ENCODE assay signal across 16 cellular contexts in the genomic region with DNA sequence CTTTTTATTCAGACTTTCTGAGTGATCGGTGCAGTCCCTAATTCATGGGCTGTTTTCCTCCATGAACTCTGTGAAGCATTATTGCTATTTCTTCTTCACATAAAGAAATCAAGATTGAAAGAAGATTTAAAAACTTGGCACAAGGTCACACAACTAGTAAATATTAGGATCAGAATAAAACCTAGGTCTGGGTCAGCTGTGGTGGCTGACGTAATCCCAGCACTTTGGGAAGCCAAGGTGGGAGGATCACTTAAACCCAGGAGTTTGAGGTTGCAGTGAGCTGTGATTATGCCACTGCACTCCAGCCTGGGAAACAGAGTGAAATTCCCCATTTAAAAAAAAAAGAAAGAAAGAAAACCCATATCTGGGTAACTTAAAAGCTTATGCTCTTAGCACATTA. TPM values are rescaled to one million over a fixed set of nuclear protein-coding genes. Genes with fewer than 3 reads are reported as not detected.
DNase-seq lines count a peak whose midpoint lies in the region; ATAC-seq and TF ChIP-seq lines count a peak whose summit lies in the region.
"Had no signal": no experiment of that assay in that cellular context is flagged by ENCODE, and none has a peak within 500 bp of the region (broad histone marks: within the 10 kb centered on the region; RNA-seq: fewer than 3 reads in every experiment).

No MANE protein-coding gene starts in this region.

- peaks cover 21% of the 10 kb centered on the region for H3K27me3 Mint-ChIP-seq in activated CD8-positive, alpha-beta T cell treated with anti-CD3 and anti-CD28 coated beads, Interleukin-2, amount 10 ng/mL, durations not matched to agents 7 days and 5 days (ENCODE audit: low read depth)
- peaks cover 27% of the 10 kb centered on the region for H3K27me3 Mint-ChIP-seq in activated CD8-positive, alpha-beta T cell treated with anti-CD3 and anti-CD28 coated beads for 36 hours

- peaks cover 23% of the 10 kb centered on the region for H3K36me3 Mint-ChIP-seq in activated CD8-positive, alpha-beta T cell treated with anti-CD3 and anti-CD28 coated beads, Interleukin-2, amount 10 ng/mL, durations not matched to agents 7 days and 5 days (ENCODE audit: low read depth)
- peaks cover 3% of the 10 kb centered on the region for H3K36me3 Mint-ChIP-seq in activated CD8-positive, alpha-beta T cell treated with anti-CD3 and anti-CD28 coated beads for 36 hours (ENCODE audit: low read depth)

- no peak for TF ChIP-seq CTCF in activated CD8-positive, alpha-beta T cell treated with anti-CD3 and anti-CD28 coated beads for 36 hours (IDR thresholded peaks at IDR 0.05)
- TF ChIP-seq CTCF in WI38 (IDR thresholded peaks at IDR 0.05; ENCODE audit: low read depth, low read length), result no peak

- H3K9me3 ChIP-seq in iPS-15b (ENCODE audit: control insufficient read depth, insufficient read depth, low read length) (no peaks in the 10 kb centered on the region), skeletal muscle satellite cell (replicated peaks; ENCODE audit: low read length) (no peaks in the 10 kb centered on the region)
- H3K9me3 ChIP-seq: heart right ventricle had no signal

- POLR2A ChIA-PET in activated CD8-positive, alpha-beta T cell treated with anti-CD3 and anti-CD28 coated beads, Interleukin-2, amount 10 ng/mL, durations not matched to agents 7 days and 5 days (lab: Charles Lee), result no interaction called here
- POLR2A ChIA-PET in activated CD8-positive, alpha-beta T cell treated with anti-CD3 and anti-CD28 coated beads for 36 hours (lab: Charles Lee), result interaction anchor here (1.1 kb wide), 1 partner anchor 41 kb away, joined by 3 read pairs; the partner anchor contains the start of gene ZSCAN26

- DNase-seq in activated CD8-positive, alpha-beta T cell treated with anti-CD3 and anti-CD28 coated beads, Interleukin-2, amount 10 ng/mL, durations not matched to agents 7 days and 5 days, result no peak
- no peak for DNase-seq in activated CD8-positive, alpha-beta T cell treated with anti-CD3 and anti-CD28 coated beads for 36 hours
- DNase-seq in NCI-H2171 (lab: John Stamatoyannopoulos, UW) (no peak), GM19240 (ENCODE audit: insufficient read length, low spot score) (no peak)
- DNase-seq: 8988T; COR-L47; erythroblast; heart right ventricle; left colon; NCI-H2081 treated with DMSO at 0.1 percent for 48 hours; stimulated activated naive CD4-positive, alpha-beta T cell treated with Interleukin-2 at 50 U/mL for 16 hours had no signal

- no peak overlapping the region for H3K9ac ChIP-seq in iPS-15b (ENCODE audit: low read depth, low read length)
- H3K9ac ChIP-seq in skeletal muscle satellite cell (ENCODE audit: low read depth, low read length), result peak overlapping the region; percentile 92

- no peak for ATAC-seq in activated CD8-positive, alpha-beta T cell treated with anti-CD3 and anti-CD28 coated beads, Interleukin-2, amount 10 ng/mL, durations not matched to agents 7 days and 5 days
- ATAC-seq in activated CD8-positive, alpha-beta T cell treated with anti-CD3 and anti-CD28 coated beads for 36 hours, result no peak
- no peak for ATAC-seq in GM21447 (IDR thresholded peaks at IDR 0.05; ENCODE audit: unreplicated experiment)
- ATAC-seq: activated naive CD4-positive, alpha-beta T cell treated with anti-CD3 and anti-CD28 coated beads, Interleukin-2, amount 50 U/mL, for 72 hours had no signal

- no peak overlapping the region for H3K27ac Mint-ChIP-seq in activated CD8-positive, alpha-beta T cell treated with anti-CD3 and anti-CD28 coated beads, Interleukin-2, amount 10 ng/mL, durations not matched to agents 7 days and 5 days
- no peak overlapping the region for H3K27ac Mint-ChIP-seq in activated CD8-positive, alpha-beta T cell treated with anti-CD3 and anti-CD28 coated beads for 36 hours
- H3K27ac Mint-ChIP-seq: activated naive CD4-positive, alpha-beta T cell treated with anti-CD3 and anti-CD28 coated beads, Interleukin-2, amount 50 U/mL, for 72 hours had no signal

- H3K36me3 ChIP-seq in iPS-15b (ENCODE audit: control insufficient read depth, insufficient read depth, low read length) (peaks cover 10% of the 10 kb centered on the region), skeletal muscle satellite cell (ENCODE audit: insufficient read depth, low read length) (peaks cover 41% of the 10 kb centered on the region)

- H3K4me1 Mint-ChIP-seq in activated CD8-positive, alpha-beta T cell treated with anti-CD3 and anti-CD28 coated beads, Interleukin-2, amount 10 ng/mL, durations not matched to agents 7 days and 5 days (ENCODE audit: low read depth), result peaks cover 35% of the 10 kb centered on the region
- peaks cover 13% of the 10 kb centered on the region for H3K4me1 Mint-ChIP-seq in activated CD8-positive, alpha-beta T cell treated with anti-CD3 and anti-CD28 coated beads for 36 hours (ENCODE audit: low read depth)

- intact Hi-C loops in activated CD8-positive, alpha-beta T cell treated with anti-CD3 and anti-CD28 coated beads for 36 hours (cut with micrococcal nuclease), result no loop called here

- H3K4me3 Mint-ChIP-seq in activated CD8-positive, alpha-beta T cell treated with anti-CD3 and anti-CD28 coated beads, Interleukin-2, amount 10 ng/mL, durations not matched to agents 7 days and 5 days, result peak overlapping the region; percentile 80
- no peak overlapping the region for H3K4me3 Mint-ChIP-seq in activated CD8-positive, alpha-beta T cell treated with anti-CD3 and anti-CD28 coated beads for 36 hours

- peaks cover 29% of the 10 kb centered on the region for H3K27me3 ChIP-seq in iPS-15b (ENCODE audit: control insufficient read depth, insufficient read depth, low read length)
- H3K27me3 ChIP-seq in skeletal muscle satellite cell (ENCODE audit: control insufficient read depth, insufficient read depth, low read length), result peaks cover 7% of the 10 kb centered on the region

- H3K4me3 ChIP-seq in WI38 (ENCODE audit: low read depth, low read length) (peak overlapping the region; percentile 74), iPS-15b (ENCODE audit: low read depth, low read length) (peak overlapping the region; percentile 94), skeletal muscle satellite cell (ENCODE audit: low read length) (peak overlapping the region; percentile 96)

- no peaks in the 10 kb centered on the region for H3K9me3 Mint-ChIP-seq in activated CD8-positive, alpha-beta T cell treated with anti-CD3 and anti-CD28 coated beads, Interleukin-2, amount 10 ng/mL, durations not matched to agents 7 days and 5 days (ENCODE audit: insufficient read depth)
- peaks cover 2% of the 10 kb centered on the region for H3K9me3 Mint-ChIP-seq in activated CD8-positive, alpha-beta T cell treated with anti-CD3 and anti-CD28 coated beads for 36 hours

- CTCF ChIA-PET in activated CD8-positive, alpha-beta T cell treated with anti-CD3 and anti-CD28 coated beads, Interleukin-2, amount 10 ng/mL, durations not matched to agents 7 days and 5 days (lab: Charles Lee), result interaction anchor here (1.1 to 1.5 kb wide), 2 partner anchors 8 to 130 kb away, joined by 3 to 6 read pairs; no protein-coding TSS in a partner anchor
- CTCF ChIA-PET in activated CD8-positive, alpha-beta T cell treated with anti-CD3 and anti-CD28 coated beads for 36 hours (lab: Charles Lee), result interaction anchor here (1.6 kb wide), 1 partner anchor 129 kb away, joined by 6 read pairs; no protein-coding TSS in a partner anchor

- peak overlapping the region; percentile 88 for H3K4me2 ChIP-seq in skeletal muscle satellite cell (ENCODE audit: low read length)

- H3K4me1 ChIP-seq in iPS-15b (ENCODE audit: control insufficient read depth, insufficient read depth, low read length) (peaks cover 3% of the 10 kb centered on the region), skeletal muscle satellite cell (ENCODE audit: control insufficient read depth, insufficient read depth, low read length) (peaks cover 12% of the 10 kb centered on the region)

RNA-seq across cellular contexts. Expression of gene ZSCAN9, which starts 1.4 kb away (rescaled TPM):
- 1 to 10 TPM; 4.1 to 4.5 TPM for total RNA-seq in activated CD8-positive, alpha-beta T cell treated with anti-CD3 and anti-CD28 coated beads, Interleukin-2, amount 10 ng/mL, durations not matched to agents 7 days and 5 days
- 1 to 10 TPM; 2.5 to 3.0 TPM for total RNA-seq in activated CD8-positive, alpha-beta T cell treated with anti-CD3 and anti-CD28 coated beads for 36 hours
- 6.3 and 9.2 TPM in 2 replicates for total RNA-seq in skeletal muscle satellite cell (2012; rRNA removed)

RNA-seq across cellular contexts. Expression of gene ZKSCAN4, which starts 25.6 kb away (rescaled TPM):
- total RNA-seq in activated CD8-positive, alpha-beta T cell treated with anti-CD3 and anti-CD28 coated beads, Interleukin-2, amount 10 ng/mL, durations not matched to agents 7 days and 5 days, result 1 to 10 TPM; 6.9 to 7.7 TPM
- 1 to 10 TPM; 3.5 to 3.6 TPM for total RNA-seq in activated CD8-positive, alpha-beta T cell treated with anti-CD3 and anti-CD28 coated beads for 36 hours
- 3.8 and 3.9 TPM in 2 replicates for total RNA-seq in skeletal muscle satellite cell (2012; rRNA removed)

RNA-seq across cellular contexts. Expression of gene NKAPL, which starts 32.6 kb away (rescaled TPM):
- not detected for total RNA-seq in activated CD8-positive, alpha-beta T cell treated with anti-CD3 and anti-CD28 coated beads, Interleukin-2, amount 10 ng/mL, durations not matched to agents 7 days and 5 days
- not detected for total RNA-seq in activated CD8-positive, alpha-beta T cell treated with anti-CD3 and anti-CD28 coated beads for 36 hours
- total RNA-seq in skeletal muscle satellite cell (2012; rRNA removed), result 1.3 and 1.5 TPM in 2 replicates
- total RNA-seq: activated naive CD4-positive, alpha-beta T cell treated with anti-CD3 and anti-CD28 coated beads, Interleukin-2, amount 50 U/mL, for 72 hours had no signal

RNA-seq across cellular contexts. Expression of gene ZSCAN26, which starts 40.5 kb away (rescaled TPM):
- total RNA-seq in activated CD8-positive, alpha-beta T cell treated with anti-CD3 and anti-CD28 coated beads, Interleukin-2, amount 10 ng/mL, durations not matched to agents 7 days and 5 days, result 1 to 10 TPM; 6.7 to 9.7 TPM
- total RNA-seq in activated CD8-positive, alpha-beta T cell treated with anti-CD3 and anti-CD28 coated beads for 36 hours, result 1 to 10 TPM; 3.6 to 3.8 TPM
- total RNA-seq in skeletal muscle satellite cell (2012; rRNA removed), result 8.6 and 8.7 TPM in 2 replicates

RNA-seq across cellular contexts. Expression of gene PGBD1, which starts 54.9 kb away (rescaled TPM):
- total RNA-seq in activated CD8-positive, alpha-beta T cell treated with anti-CD3 and anti-CD28 coated beads, Interleukin-2, amount 10 ng/mL, durations not matched to agents 7 days and 5 days, result 1 to 10 TPM; 3.6 to 4.0 TPM
- total RNA-seq in activated CD8-positive, alpha-beta T cell treated with anti-CD3 and anti-CD28 coated beads for 36 hours, result 1 to 10 TPM; 2.2 to 2.4 TPM
- total RNA-seq in skeletal muscle satellite cell (2012; rRNA removed), result 4.4 and 5.6 TPM in 2 replicates
